1 cellular context compared by ENCODE assay signal in genomic region chr7:130494480-130494879, GRCh38.
TF ChIP-seq lines count a peak whose summit lies in the region.

No MANE protein-coding gene starts in this region.

TF ChIP-seq in GM23338, 12 proteins besides CTCF, POLR2A, EP300 and RAD21 (continued from another document):
- TF ChIP-seq ZNF462 (CRISPR knock-in tag; IDR thresholded peaks at IDR 0.05) (no peak), ZNF331 (CRISPR knock-in tag; IDR thresholded peaks at IDR 0.05; ENCODE audit: low read depth) (no peak), STAT1 (IDR thresholded peaks at IDR 0.05; ENCODE audit: unreplicated experiment) (no peak), EZH2phosphoT487 (IDR thresholded peaks at IDR 0.05; ENCODE audit: unreplicated experiment) (no peak), POLR2AphosphoS5 (IDR thresholded peaks at IDR 0.05; ENCODE audit: low read depth) (no peak), JUNB (IDR thresholded peaks at IDR 0.05; ENCODE audit: unreplicated experiment) (no peak), ZNF114 (CRISPR knock-in tag; IDR thresholded peaks at IDR 0.05) (no peak), NANOG (IDR thresholded peaks at IDR 0.05; ENCODE audit: borderline replicate concordance) (no peak), EZH2 (IDR thresholded peaks at IDR 0.05; ENCODE audit: low read depth, unreplicated experiment) (no peak)
- TF ChIP-seq, protein P1, sequence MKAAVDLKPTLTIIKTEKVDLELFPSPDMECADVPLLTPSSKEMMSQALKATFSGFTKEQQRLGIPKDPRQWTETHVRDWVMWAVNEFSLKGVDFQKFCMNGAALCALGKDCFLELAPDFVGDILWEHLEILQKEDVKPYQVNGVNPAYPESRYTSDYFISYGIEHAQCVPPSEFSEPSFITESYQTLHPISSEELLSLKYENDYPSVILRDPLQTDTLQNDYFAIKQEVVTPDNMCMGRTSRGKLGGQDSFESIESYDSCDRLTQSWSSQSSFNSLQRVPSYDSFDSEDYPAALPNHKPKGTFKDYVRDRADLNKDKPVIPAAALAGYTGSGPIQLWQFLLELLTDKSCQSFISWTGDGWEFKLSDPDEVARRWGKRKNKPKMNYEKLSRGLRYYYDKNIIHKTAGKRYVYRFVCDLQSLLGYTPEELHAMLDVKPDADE (IDR thresholded peaks at IDR 0.05): no peak
